Comparison of ENCODE assay signal across 15 cellular contexts in the genomic region with DNA sequence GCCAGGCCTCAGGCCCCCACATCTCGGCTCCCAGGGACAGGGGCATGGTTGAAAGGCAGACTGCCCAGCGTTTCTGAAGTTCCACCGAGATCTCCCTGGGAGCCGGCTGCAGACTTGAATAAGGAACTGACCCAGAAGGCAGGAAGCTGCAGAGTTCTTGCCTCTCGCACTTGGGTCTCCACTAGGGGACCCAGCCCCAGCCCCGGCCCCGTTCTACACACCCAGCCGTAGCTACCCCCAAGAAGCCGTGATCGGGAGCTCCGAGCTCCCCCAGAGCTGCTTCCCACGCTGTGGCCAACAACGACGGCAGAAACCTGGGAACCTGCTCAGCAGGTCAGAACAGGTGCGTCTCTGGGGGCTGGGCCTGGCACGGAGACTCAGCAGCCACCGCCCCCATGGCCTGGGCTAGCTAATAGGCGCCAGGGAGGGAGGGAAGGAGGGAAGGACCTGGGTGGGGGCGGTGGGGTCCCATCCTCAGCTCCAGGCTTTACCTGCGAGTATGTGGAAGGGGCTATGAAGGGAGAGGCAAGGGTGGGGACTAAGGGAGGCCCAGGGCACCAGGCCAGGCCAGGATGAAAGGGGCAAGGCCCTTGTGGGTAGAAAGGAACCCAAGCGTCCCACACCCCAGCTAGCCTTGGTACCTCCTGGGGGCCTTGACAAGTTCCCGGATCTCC. TPM values are rescaled to one million over a fixed set of nuclear protein-coding genes. Genes with fewer than 3 reads are reported as not detected.
A peak's percentile ranks its signal among the peaks of the same experiment; 100 is the strongest.
DNase-seq lines count a peak whose midpoint lies in the region; FAIRE-seq and TF ChIP-seq lines count a peak whose summit lies in the region.
"Had no signal": no experiment of that assay in that cellular context is flagged by ENCODE, and none has a peak within 500 bp of the region (broad histone marks: within the 10 kb centered on the region; RNA-seq: fewer than 3 reads in every experiment).

Gene NECTIN4 (minus strand): TSS at position 308 of the 674 bp plus-strand sequence. CDS start 262 bp downstream, at position 46.

- DNase-seq in NCI-H2196 (lab: John Stamatoyannopoulos, UW; ENCODE audit: unreplicated experiment) (peak; percentile 16), NCI-H2196 treated with DMSO at 0.1 percent for 48 hours (lab: John Stamatoyannopoulos, UW; ENCODE audit: unreplicated experiment) (no peak), astrocyte (ENCODE audit: low read depth) (no peak), lower leg skin (ENCODE audit: low spot score in 2 of 2) (peak in 1 of 2 donors; percentile 89), thyroid gland (peak; percentile 71 to 77), OCI-LY7 (ENCODE audit: low spot score) (no peak), erythroblast (lab: John Stamatoyannopoulos, UW) (no peak), frontal cortex (ENCODE audit: low spot score in 2 of 2) (no peak)
- DNase-seq: activated T-cell treated with anti-CD3 and anti-CD28 coated beads, Interleukin-2, amount 50 U/mL, for 48 hours; glutamatergic neuron; NCI-H2081; SHP77 had no signal

- no peak within 1 kb of the TSS for H3K9ac ChIP-seq in astrocyte (ENCODE audit: low read length)

- no peak within 1 kb of the TSS for H3K4me2 ChIP-seq in astrocyte (ENCODE audit: low read length)
- no peak within 1 kb of the TSS for H3K4me2 ChIP-seq in OCI-LY7 (ENCODE audit: low read length)

- no peaks in the 10 kb centered on the region for H3K9me2 ChIP-seq in OCI-LY7 (ENCODE audit: insufficient read depth, low read length)

- H3K36me3 ChIP-seq in astrocyte (ENCODE audit: insufficient read depth, low read length), result no peaks in the 10 kb centered on the region
- no peaks in the 10 kb centered on the region for H3K36me3 ChIP-seq in thyroid gland
- H3K36me3 ChIP-seq in OCI-LY7 (ENCODE audit: insufficient read depth, low read length), result no peaks in the 10 kb centered on the region

- H3K27ac ChIP-seq in astrocyte (ENCODE audit: low read depth, low read length) (no peak within 1 kb of the TSS), thyroid gland (no peak within 1 kb of the TSS), OCI-LY7 (ENCODE audit: low read depth, low read length, poor library complexity, severe bottlenecking) (no peak within 1 kb of the TSS)

- no TSS peak for BruUV-seq in OCI-LY7 (replicated peaks; lab: Mats Ljungman, UMichigan)

- H3K27me3 ChIP-seq in astrocyte (ENCODE audit: insufficient read depth, low read length), result no peaks in the 10 kb centered on the region
- no peaks in the 10 kb centered on the region for H3K27me3 ChIP-seq in thyroid gland

- peak within 1 kb of the TSS; percentile 20 for H3K27ac Mint-ChIP-seq in astrocyte (ENCODE audit: unreplicated experiment)

- peak within 1 kb of the TSS; percentile 54 for H3K4me3 Mint-ChIP-seq in astrocyte (ENCODE audit: unreplicated experiment)
- H3K4me3 Mint-ChIP-seq: central memory CD8-positive, alpha-beta T cell had no signal

- H4K20me1 ChIP-seq in astrocyte (ENCODE audit: insufficient read depth, low read length) (no peaks in the 10 kb centered on the region), OCI-LY7 (ENCODE audit: insufficient read depth, low read length) (no peaks in the 10 kb centered on the region)

- POLR2A ChIA-PET in OCI-LY7 (lab: Charles Lee), result interaction anchor here (0.6 kb wide), 1 partner anchor 51 kb away, joined by 3 read pairs; no protein-coding TSS in a partner anchor

- intact Hi-C loops in lower leg skin (cut with DNase I; ENCODE audit: low total_unique reads) (no loop called here), thyroid gland (cut with DNase I) (no loop called here), OCI-LY7 (cut with micrococcal nuclease; ENCODE audit: unreplicated experiment) (no loop called here)

- CTCF ChIA-PET in OCI-LY7 (lab: Charles Lee; ENCODE audit: unreplicated experiment), result no interaction called here

- no peak within 1 kb of the TSS for H3K4me3 ChIP-seq in astrocyte (ENCODE audit: insufficient read depth, low read depth, low read length)
- H3K4me3 ChIP-seq in lower leg skin (ENCODE audit: low read depth, poor library complexity, severe bottlenecking), result peak within 1 kb of the TSS; percentile 18
- H3K4me3 ChIP-seq in thyroid gland (replicated peaks in 1 of 3), result no peak within 1 kb of the TSS
- no peak within 1 kb of the TSS for H3K4me3 ChIP-seq in OCI-LY7 (ENCODE audit: low read depth, low read length, poor library complexity, severe bottlenecking)

- H3K36me3 Mint-ChIP-seq in astrocyte (ENCODE audit: low read depth, unreplicated experiment), result no peaks in the 10 kb centered on the region

- H2AFZ ChIP-seq in astrocyte (ENCODE audit: low read depth, low read length) (no peak within 1 kb of the TSS), OCI-LY7 (ENCODE audit: low read length) (no peak within 1 kb of the TSS)

- H3K79me2 ChIP-seq in astrocyte (ENCODE audit: insufficient read depth, low read length) (no peaks in the 10 kb centered on the region), OCI-LY7 (ENCODE audit: insufficient read depth, low read depth, low read length) (no peaks in the 10 kb centered on the region)

- H3K4me1 Mint-ChIP-seq in astrocyte (ENCODE audit: low read depth, unreplicated experiment), result peaks cover 59% of the 10 kb centered on the region
- H3K4me1 Mint-ChIP-seq: central memory CD8-positive, alpha-beta T cell had no signal

- no peak for TF ChIP-seq CTCF in astrocyte (IDR thresholded peaks at IDR 0.05; ENCODE audit: insufficient read depth, low read depth, low read length)
- TF ChIP-seq CTCF in lower leg skin (IDR thresholded peaks at IDR 0.05), result no peak
- no peak for TF ChIP-seq CTCF in thyroid gland (IDR thresholded peaks at IDR 0.05)
- TF ChIP-seq CTCF in OCI-LY7 (conservative IDR thresholded peaks at IDR 0.05; ENCODE audit: low read length), result no peak

- H3K9me3 ChIP-seq in astrocyte (ENCODE audit: insufficient read depth, low read depth, low read length) (no peaks in the 10 kb centered on the region), thyroid gland (no peaks in the 10 kb centered on the region), OCI-LY7 (ENCODE audit: low read length) (no peaks in the 10 kb centered on the region)

- no peaks in the 10 kb centered on the region for H3K27me3 Mint-ChIP-seq in astrocyte (ENCODE audit: low read depth, unreplicated experiment)
- H3K27me3 Mint-ChIP-seq: central memory CD8-positive, alpha-beta T cell had no signal

- FAIRE-seq in astrocyte (lab: Jason Lieb, UNC), result no peak
- no peak for FAIRE-seq in frontal cortex (lab: Jason Lieb, UNC)

- TF ChIP-seq POLR2A in lower leg skin (IDR thresholded peaks at IDR 0.05), result no peak
- TF ChIP-seq POLR2A in thyroid gland (IDR thresholded peaks at IDR 0.05), result no peak
- TF ChIP-seq POLR2A in erythroblast (IDR thresholded peaks at IDR 0.05; ENCODE audit: low read length), result no peak

- H3K4me1 ChIP-seq in astrocyte (ENCODE audit: insufficient read depth, low read length) (peaks cover 25% of the 10 kb centered on the region), thyroid gland (peaks cover 4 to 8% of the 10 kb centered on the region in 2 donors), OCI-LY7 (ENCODE audit: insufficient read depth, low read length, poor library complexity, severe bottlenecking) (no peaks in the 10 kb centered on the region)

- WGBS in lower leg skin, 2 donors, result 40 to 50% methylated on average over 15 to 21 of the region's 22 CpGs
- WGBS in thyroid gland, 2 donors, result 50 to 52% methylated on average over 9 to 21 of the region's 22 CpGs

- no peaks in the 10 kb centered on the region for H3K9me3 Mint-ChIP-seq in astrocyte (ENCODE audit: unreplicated experiment)
- H3K9me3 Mint-ChIP-seq: central memory CD8-positive, alpha-beta T cell had no signal

RNA-seq across cellular contexts. Expression of gene NECTIN4, which starts in this region (rescaled TPM):
- total RNA-seq in astrocyte, result 1.6 and 1.9 TPM in 2 replicates
- total RNA-seq in lower leg skin, result 100 to 1,000 TPM; 176 to 239 (median 208) TPM
- total RNA-seq in thyroid gland, result under 1 TPM in 1 of 4 donors, not detected in 3; 0.27 TPM
- not detected in 2 replicates for total RNA-seq in OCI-LY7 (2014; rRNA removed; shearing (Covaris generic))
- not detected in 2 replicates for total RNA-seq in OCI-LY7 (2022)
- not detected for total RNA-seq in frontal cortex
- total RNA-seq: A673, skeletal muscle tissue had no signal

Comparison
In these comparisons a context has a peak if more than half of its experiments do, and no peak if none do; other contexts are left out.
1. RNA of gene NECTIN4 (total RNA-seq): 176 to 239 TPM in lower leg skin; 1.6 to 1.9 TPM in astrocyte, 0.27 TPM in thyroid gland, not detected in OCI-LY7 and not detected in frontal cortex (single experiment); every median in the first group is over 10 times any median in the second.
2. Peak in DNase-seq in thyroid gland; RNA of the gene not detected or under 1 TPM.